ENCODE assay signal across 33 cellular contexts in genomic region chr1:147636314-147636713, GRCh38.
"Had no signal": no experiment of that assay in that cellular context is flagged by ENCODE, and none has a peak within 500 bp of the region (broad histone marks: within the 10 kb centered on the region; RNA-seq: fewer than 3 reads in every experiment).

No MANE protein-coding gene starts in this region.

- DNase-seq: activated B cell treated with CpG ODN at 0.5 μM for 24 hours; activated CD4-positive, alpha-beta T cell treated with anti-CD3 and anti-CD28 coated beads for 48 hours; activated CD4-positive, alpha-beta T cell treated with anti-CD3 and anti-CD28 coated beads, Interleukin-2, amount 50 U/mL, for 1 hour; activated CD4-positive, alpha-beta T cell treated with anti-CD3 and anti-CD28 coated beads, Interleukin-2, amount 50 U/mL, for 48 hours; activated CD8-positive, alpha-beta memory T cell treated with anti-CD3 and anti-CD28 coated beads for 24 hours; activated CD8-positive, alpha-beta T cell treated with anti-CD3 and anti-CD28 coated beads for 36 hours; activated effector memory CD4-positive, alpha-beta T cell treated with Interleukin-2 at 50 U/mL for 16 hours; activated gamma-delta T cell treated with Interleukin-2 at 50 U/mL for 16 hours; activated naive CD4-positive, alpha-beta T cell treated with anti-CD3 and anti-CD28 coated beads for 36 hours; activated naive CD8-positive, alpha-beta T cell treated with anti-CD3 and anti-CD28 coated beads, Interleukin-2, amount 10 ng/mL, durations not matched to agents 7 days and 5 days; activated T-cell treated with anti-CD3 and anti-CD28 coated beads, Interleukin-2, amount 50 U/mL, for 4 hours; dermis blood vessel endothelial cell; effector CD4-positive, alpha-beta T cell; effector memory CD8-positive, alpha-beta T cell; erythroblast; foreskin keratinocyte; gastrocnemius medialis; glutamatergic neuron; heart right ventricle; T-helper 1 cell; T-helper 17 cell; T1000; WERI-Rb-1 had no signal

- FAIRE-seq: bronchial epithelial cell had no signal

- ATAC-seq: activated CD4-positive, CD25-positive, alpha-beta regulatory T cell treated with anti-CD3 and anti-CD28 coated beads, Interleukin-2, amount 50 U/mL, for 24 hours; activated CD8-positive, alpha-beta T cell treated with anti-CD3 and anti-CD28 coated beads for 36 hours; activated naive CD4-positive, alpha-beta T cell treated with anti-CD3 and anti-CD28 coated beads, Interleukin-2, amount 50 U/mL, for 72 hours; activated T-cell treated with anti-CD3 and anti-CD28 coated beads, Interleukin-2, amount 50 U/mL, for 4 hours; activated T-helper 17 cell treated with anti-CD3 and anti-CD28 coated beads, Interleukin-2, amount 50 U/mL, for 72 hours; effector memory CD8-positive, alpha-beta T cell; foreskin keratinocyte; gastrocnemius medialis; heart right ventricle; T-helper 17 cell had no signal

- H3K27ac ChIP-seq: ascending aorta, coronary artery, esophagus muscularis mucosa, foreskin keratinocyte, gastrocnemius medialis, WERI-Rb-1 had no signal

- H3K27ac Mint-ChIP-seq: activated B cell treated with CpG ODN at 0.5 μM for 24 hours; activated CD8-positive, alpha-beta T cell treated with anti-CD3 and anti-CD28 coated beads for 36 hours; activated naive CD4-positive, alpha-beta T cell treated with anti-CD3 and anti-CD28 coated beads for 36 hours; activated naive CD4-positive, alpha-beta T cell treated with anti-CD3 and anti-CD28 coated beads, Interleukin-2, amount 50 U/mL, for 72 hours; activated naive CD8-positive, alpha-beta T cell treated with anti-CD3 and anti-CD28 coated beads, Interleukin-2, amount 10 ng/mL, durations not matched to agents 7 days and 5 days; brain; T-helper 17 cell; T-helper 2 cell treated with Interferon-gamma antibody and Interleukin-4, amounts not matched to agents 5 μg/mL and 100 μg/mL, for 36 hours had no signal

- H3K4me3 Mint-ChIP-seq: activated B cell treated with CpG ODN at 0.5 μM for 24 hours; activated CD8-positive, alpha-beta T cell treated with anti-CD3 and anti-CD28 coated beads for 36 hours; activated naive CD4-positive, alpha-beta T cell treated with anti-CD3 and anti-CD28 coated beads for 36 hours; activated naive CD8-positive, alpha-beta T cell treated with anti-CD3 and anti-CD28 coated beads, Interleukin-2, amount 10 ng/mL, durations not matched to agents 7 days and 5 days; activated T-cell treated with anti-CD3 and anti-CD28 coated beads, Interleukin-2, amount 50 U/mL, for 4 hours; activated T-helper 17 cell treated with anti-CD3 and anti-CD28 coated beads, Interleukin-2, amount 50 U/mL, for 72 hours; brain; central memory CD8-positive, alpha-beta T cell; effector memory CD8-positive, alpha-beta T cell; T-helper 17 cell; T-helper 2 cell treated with Interferon-gamma antibody and Interleukin-4, amounts not matched to agents 5 μg/mL and 100 μg/mL, for 36 hours had no signal

- H3K36me3 ChIP-seq: esophagus muscularis mucosa, gastrocnemius medialis, heart right ventricle, WERI-Rb-1 had no signal

- H3K27me3 Mint-ChIP-seq: activated B cell treated with CpG ODN at 0.5 μM for 24 hours; activated CD8-positive, alpha-beta T cell treated with anti-CD3 and anti-CD28 coated beads for 36 hours; activated naive CD8-positive, alpha-beta T cell treated with anti-CD3 and anti-CD28 coated beads, Interleukin-2, amount 10 ng/mL, durations not matched to agents 7 days and 5 days; activated T-helper 17 cell treated with anti-CD3 and anti-CD28 coated beads, Interleukin-2, amount 50 U/mL, for 72 hours; brain; central memory CD8-positive, alpha-beta T cell; effector memory CD8-positive, alpha-beta T cell; T-helper 17 cell had no signal

- H3K4me3 ChIP-seq: ascending aorta, coronary artery, esophagus muscularis mucosa, gastrocnemius medialis, heart right ventricle had no signal

- H3K9me3 ChIP-seq: ascending aorta, esophagus muscularis mucosa, gastrocnemius medialis, heart right ventricle had no signal

- H3K36me3 Mint-ChIP-seq: activated naive CD4-positive, alpha-beta T cell treated with anti-CD3 and anti-CD28 coated beads, Interleukin-2, amount 50 U/mL, for 72 hours had no signal

- H3K9me3 Mint-ChIP-seq: activated B cell treated with CpG ODN at 0.5 μM for 24 hours; activated CD8-positive, alpha-beta T cell treated with anti-CD3 and anti-CD28 coated beads for 36 hours; activated naive CD4-positive, alpha-beta T cell treated with anti-CD3 and anti-CD28 coated beads for 36 hours; activated naive CD4-positive, alpha-beta T cell treated with anti-CD3 and anti-CD28 coated beads, Interleukin-2, amount 50 U/mL, for 72 hours; activated naive CD8-positive, alpha-beta T cell treated with anti-CD3 and anti-CD28 coated beads, Interleukin-2, amount 10 ng/mL, durations not matched to agents 7 days and 5 days; activated T-cell treated with anti-CD3 and anti-CD28 coated beads, Interleukin-2, amount 50 U/mL, for 4 hours; activated T-helper 17 cell treated with anti-CD3 and anti-CD28 coated beads, Interleukin-2, amount 50 U/mL, for 72 hours; brain; central memory CD8-positive, alpha-beta T cell; effector memory CD8-positive, alpha-beta T cell; T-helper 2 cell treated with Interferon-gamma antibody and Interleukin-4, amounts not matched to agents 5 μg/mL and 100 μg/mL, for 36 hours had no signal

- H3K27me3 ChIP-seq: ascending aorta, esophagus muscularis mucosa, foreskin keratinocyte, gastrocnemius medialis, heart right ventricle had no signal

- H3K4me1 ChIP-seq: ascending aorta, foreskin keratinocyte had no signal
